In the genomic region with DNA sequence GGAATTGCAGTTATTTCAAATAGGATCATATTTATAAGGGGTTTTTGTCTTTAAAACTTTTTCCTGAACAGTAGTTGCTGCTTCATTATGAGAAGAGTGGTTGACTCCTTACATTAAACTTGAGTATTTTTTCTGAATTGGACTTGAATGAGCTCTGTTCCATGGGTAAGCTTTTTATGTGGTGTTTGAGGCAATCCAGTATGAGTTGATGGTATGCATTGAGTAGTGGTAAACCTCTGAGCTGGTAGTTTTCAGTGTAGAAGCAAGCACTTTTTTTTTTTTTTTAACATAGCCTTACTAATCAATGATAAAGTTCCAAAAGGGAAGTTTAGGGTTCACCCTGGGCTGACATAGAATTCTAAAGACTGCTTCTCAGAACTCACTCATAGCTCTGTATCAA, we compare ENCODE assay signal across 11 cellular contexts. TPM values are rescaled to one million over a fixed set of nuclear protein-coding genes. Genes with fewer than 3 reads are reported as not detected.
DNase-seq lines count a peak whose midpoint lies in the region; TF ChIP-seq lines count a peak whose summit lies in the region.
"Had no signal": no experiment of that assay in that cellular context is flagged by ENCODE, and none has a peak within 500 bp of the region (broad histone marks: within the 10 kb centered on the region; RNA-seq: fewer than 3 reads in every experiment).

No MANE protein-coding gene starts in this region.

- H2BK15ac ChIP-seq in mesendoderm (replicated peaks; ENCODE audit: low read depth), result no peak overlapping the region

- H3K4me3 ChIP-seq in ACC112 (ENCODE audit: low read depth, low read length) (0 out of 2 replicates have a peak overlapping the region, but pooled peaks have one; percentile 5), iPS-18a (ENCODE audit: low read length) (peak overlapping the region; percentile 16), mesendoderm (ENCODE audit: low read length) (no peak overlapping the region)
- H3K4me3 ChIP-seq: uterus had no signal

- no peak overlapping the region for H3K9ac ChIP-seq in iPS-18a (ENCODE audit: low read length)
- no peak overlapping the region for H3K9ac ChIP-seq in mesendoderm (ENCODE audit: low read length)

- H2BK5ac ChIP-seq in mesendoderm (ENCODE audit: low read length), result no peak overlapping the region

- peaks cover 14% of the 10 kb centered on the region for H3K79me1 ChIP-seq in mesendoderm (ENCODE audit: low read length)

- peaks cover 69% of the 10 kb centered on the region for H3K4me1 Mint-ChIP-seq in HFFc6 (ENCODE audit: low read depth)
- H3K4me1 Mint-ChIP-seq in activated CD4-positive, alpha-beta memory T cell treated with anti-CD3 and anti-CD28 coated beads for 36 hours (ENCODE audit: low read depth), result peaks cover 63% of the 10 kb centered on the region

- no peak overlapping the region for H3K4ac ChIP-seq in mesendoderm (ENCODE audit: low read depth, low read length)

- DNase-seq in HFFc6 (no peak), mesendoderm (no peak), KBM-7 (no peak), activated gamma-delta T cell (lab: John Stamatoyannopoulos, UW) (no peak), NCI-H2107 (lab: John Stamatoyannopoulos, UW) (no peak)
- DNase-seq in activated CD4-positive, alpha-beta memory T cell treated with anti-CD3 and anti-CD28 coated beads for 36 hours, result no peak
- DNase-seq: activated CD4-positive, alpha-beta T cell treated with anti-CD3 and anti-CD28 coated beads for 48 hours; uterus had no signal

- H3K36me3 Mint-ChIP-seq in HFFc6 (ENCODE audit: low read depth), result 0 out of 2 replicates have a peak, but pooled peaks cover 4% of the 10 kb centered on the region
- peaks cover 14% of the 10 kb centered on the region for H3K36me3 Mint-ChIP-seq in activated CD4-positive, alpha-beta memory T cell treated with anti-CD3 and anti-CD28 coated beads for 36 hours

- H3K56ac ChIP-seq in mesendoderm (ENCODE audit: low read length), result no peak overlapping the region

- peak overlapping the region; percentile 36; the same call in 1 of the 2 replicates for H3K27ac Mint-ChIP-seq in HFFc6
- peak overlapping the region; percentile 97 for H3K27ac Mint-ChIP-seq in activated CD4-positive, alpha-beta memory T cell treated with anti-CD3 and anti-CD28 coated beads for 36 hours

- H3K36me3 ChIP-seq in ACC112 (ENCODE audit: insufficient read depth, low read length) (peaks cover 8% of the 10 kb centered on the region; the same call in 1 of the 2 replicates), iPS-18a (ENCODE audit: control insufficient read depth, low read depth, low read length) (peaks cover 24% of the 10 kb centered on the region), mesendoderm (ENCODE audit: control insufficient read depth, insufficient read depth, low read length) (no peaks in the 10 kb centered on the region)
- H3K36me3 ChIP-seq: uterus had no signal

- H2BK120ac ChIP-seq in mesendoderm (ENCODE audit: low read depth, low read length), result no peak overlapping the region

- no peak overlapping the region for H3K27ac ChIP-seq in ACC112 (ENCODE audit: low read depth, low read length)
- no peak overlapping the region for H3K27ac ChIP-seq in iPS-18a (ENCODE audit: low read length)
- no peak overlapping the region for H3K27ac ChIP-seq in mesendoderm (ENCODE audit: low read depth, low read length)
- H3K27ac ChIP-seq: C4-2B had no signal

- no peak overlapping the region for H3K4me2 ChIP-seq in mesendoderm (ENCODE audit: low read length)

- peak overlapping the region; percentile 92 for H3K4me3 Mint-ChIP-seq in HFFc6
- H3K4me3 Mint-ChIP-seq in activated CD4-positive, alpha-beta memory T cell treated with anti-CD3 and anti-CD28 coated beads for 36 hours, result peak overlapping the region; percentile 91

- H4K8ac ChIP-seq in mesendoderm (ENCODE audit: low read depth, low read length), result no peak overlapping the region

- H3K27me3 Mint-ChIP-seq in HFFc6 (ENCODE audit: insufficient read depth), result no peaks in the 10 kb centered on the region; the same call in 1 of the 2 replicates
- H3K27me3 Mint-ChIP-seq in activated CD4-positive, alpha-beta memory T cell treated with anti-CD3 and anti-CD28 coated beads for 36 hours, result no peaks in the 10 kb centered on the region

- intact Hi-C loops in activated CD4-positive, alpha-beta memory T cell treated with anti-CD3 and anti-CD28 coated beads for 36 hours (cut with micrococcal nuclease), result loop anchor here (2.0 to 10.0 kb wide), 5 partner anchors 101 to 452 kb away; a partner anchor contains a TSS

- H3K9me3 Mint-ChIP-seq in HFFc6, result no peaks in the 10 kb centered on the region
- no peaks in the 10 kb centered on the region for H3K9me3 Mint-ChIP-seq in activated CD4-positive, alpha-beta memory T cell treated with anti-CD3 and anti-CD28 coated beads for 36 hours

- H3K9me3 ChIP-seq in iPS-18a (ENCODE audit: control insufficient read depth, low read depth, low read length), result no peaks in the 10 kb centered on the region
- H3K9me3 ChIP-seq: uterus had no signal

- H3K18ac ChIP-seq in mesendoderm (ENCODE audit: low read length), result no peak overlapping the region

- H3K27me3 ChIP-seq in ACC112 (ENCODE audit: insufficient read depth, low read length), result no peaks in the 10 kb centered on the region
- no peaks in the 10 kb centered on the region for H3K27me3 ChIP-seq in iPS-18a (ENCODE audit: control insufficient read depth, insufficient read depth, low read length)
- H3K27me3 ChIP-seq in mesendoderm (ENCODE audit: insufficient read depth, low read length, poor library complexity), result no peaks in the 10 kb centered on the region
- H3K27me3 ChIP-seq: uterus had no signal

- H3K23ac ChIP-seq in mesendoderm (ENCODE audit: low read length), result no peak overlapping the region

- no peak overlapping the region for H2AK5ac ChIP-seq in mesendoderm (ENCODE audit: low read length)

- CTCF ChIA-PET in activated CD4-positive, alpha-beta memory T cell treated with anti-CD3 and anti-CD28 coated beads for 36 hours (lab: Charles Lee), result interaction anchor here (0.6 to 2.1 kb wide), 7 partner anchors 9 to 52 kb away, joined by 3 to 9 read pairs (median 4); no protein-coding TSS in a partner anchor

- POLR2A ChIA-PET in activated CD4-positive, alpha-beta memory T cell treated with anti-CD3 and anti-CD28 coated beads for 36 hours (lab: Charles Lee), result interaction anchor here (0.6 to 2.0 kb wide), 7 partner anchors 9 to 452 kb away, joined by 3 to 20 read pairs (median 3); a partner anchor contains a TSS

- H3K79me2 ChIP-seq in ACC112 (ENCODE audit: control insufficient read depth, insufficient read depth, low read length, unreplicated experiment) (peaks cover 82% of the 10 kb centered on the region), mesendoderm (ENCODE audit: control insufficient read depth, insufficient read depth, low read length) (peaks cover 71% of the 10 kb centered on the region)

- no peak overlapping the region for H2AFZ ChIP-seq in ACC112 (ENCODE audit: low read length, unreplicated experiment)

- H3K4me1 ChIP-seq in ACC112 (ENCODE audit: control insufficient read depth, insufficient read depth, low read length, unreplicated experiment) (peaks cover 33% of the 10 kb centered on the region), iPS-18a (ENCODE audit: control insufficient read depth, low read depth, low read length) (peaks cover 43% of the 10 kb centered on the region), mesendoderm (ENCODE audit: control insufficient read depth, low read depth, low read length) (peaks cover 6% of the 10 kb centered on the region)
- H3K4me1 ChIP-seq: uterus had no signal

- TF ChIP-seq CTCF in HFFc6 (IDR thresholded peaks at IDR 0.05), result no peak

- in situ Hi-C loops in KBM-7 (cut with MboI; ENCODE audit: low pct_unique_long_range_greater_than_20kb, low sequenced_read_pairs), result no loop called here

- H4K5ac ChIP-seq in mesendoderm (ENCODE audit: low read length), result no peak overlapping the region

RNA-seq across cellular contexts. Expression of a gene that starts 3.4 kb away (rescaled TPM):
- 10 to 100 TPM; 29.3 to 39.3 (median 34.4) TPM for total RNA-seq in HFFc6 (2021; fragmentation: NEBNext Ultra II Directional; extraction: Animal tissue kit (Norgen Biotek cat#: 25700))
- 10 to 100 TPM; 61.5 to 72.4 TPM for total RNA-seq in activated CD4-positive, alpha-beta memory T cell treated with anti-CD3 and anti-CD28 coated beads for 36 hours
- 14.3 TPM for polyA plus RNA-seq in mesendoderm (2013, experiment 1 of 2)
- 14.4 TPM for polyA plus RNA-seq in mesendoderm (2013, experiment 2 of 2)

RNA-seq across cellular contexts. Expression of a gene that starts 38.2 kb away (rescaled TPM):
- total RNA-seq in HFFc6 (2021; fragmentation: NEBNext Ultra II Directional; extraction: Animal tissue kit (Norgen Biotek cat#: 25700)), result 100 to 1,000 TPM; 196 to 275 (median 223) TPM
- 100 to 1,000 TPM; 298 to 306 TPM for total RNA-seq in activated CD4-positive, alpha-beta memory T cell treated with anti-CD3 and anti-CD28 coated beads for 36 hours
- polyA plus RNA-seq in mesendoderm (2013, experiment 1 of 2), result 784 TPM
- 767 TPM for polyA plus RNA-seq in mesendoderm (2013, experiment 2 of 2)
